In genomic region chr10:69573056-69573806, GRCh38 we compare ENCODE assay signal across 8 cellular contexts. TPM values are rescaled to one million over a fixed set of nuclear protein-coding genes. Genes with fewer than 3 reads are reported as not detected.
DNase-seq lines count a peak whose midpoint lies in the region; ATAC-seq lines count a peak whose summit lies in the region.

TSS of gene NEUROG3 (minus strand) at chr10:69573422. CDS start at chr10:69573043, 379 bp downstream.

- peak within 1 kb of the TSS; percentile 45 for H3K4me3 ChIP-seq in CD8-positive, alpha-beta memory T cell (ENCODE audit: low read length)

- H3K4me3 Mint-ChIP-seq in CD8-positive, alpha-beta memory T cell: peak within 1 kb of the TSS; percentile 78 to 86 (median 85)
- peak within 1 kb of the TSS; percentile 56 for H3K4me3 Mint-ChIP-seq in T-helper 2 cell treated with Interferon-gamma antibody and Interleukin-4, amounts not matched to agents 5 μg/mL and 100 μg/mL, for 36 hours

- H3K27me3 Mint-ChIP-seq in CD8-positive, alpha-beta memory T cell: peaks cover 70 to 84% of the 10 kb centered on the region in 2 donors
- H3K27me3 Mint-ChIP-seq in T-helper 2 cell treated with Interferon-gamma antibody and Interleukin-4, amounts not matched to agents 5 μg/mL and 100 μg/mL, for 36 hours (ENCODE audit: low read depth): peaks cover 83% of the 10 kb centered on the region

- H3K27ac Mint-ChIP-seq in CD8-positive, alpha-beta memory T cell: no peak within 1 kb of the TSS
- H3K27ac Mint-ChIP-seq in T-helper 2 cell treated with Interferon-gamma antibody and Interleukin-4, amounts not matched to agents 5 μg/mL and 100 μg/mL, for 36 hours: no peak within 1 kb of the TSS

- DNase-seq in CD8-positive, alpha-beta memory T cell: no peak
- DNase-seq in T-helper 2 cell treated with Interferon-gamma antibody and Interleukin-4, amounts not matched to agents 5 μg/mL and 100 μg/mL, for 36 hours (ENCODE audit: low spot score): no peak
- DNase-seq in left kidney (ENCODE audit: low read depth, low spot score) (peak; percentile 61), NCI-H2029 treated with DMSO at 0.1 percent for 48 hours (lab: John Stamatoyannopoulos, UW) (no peak)
- no peak for DNase-seq in stimulated activated CD4-positive, alpha-beta T cell treated with anti-CD3 and anti-CD28 coated beads, Interleukin-4, amount 100 ng/mL, for 4 hours

- CTCF ChIA-PET in CD8-positive, alpha-beta memory T cell (lab: Charles Lee): interaction anchor here (1.0 to 1.2 kb wide), 2 partner anchors 17 to 57 kb away, joined by 3 read pairs; no protein-coding TSS in a partner anchor

- peaks cover 0 to 3% (median 1%) of the 10 kb centered on the region in 5 donors for H3K9me3 Mint-ChIP-seq in CD8-positive, alpha-beta memory T cell
- no peaks in the 10 kb centered on the region for H3K9me3 Mint-ChIP-seq in T-helper 2 cell treated with Interferon-gamma antibody and Interleukin-4, amounts not matched to agents 5 μg/mL and 100 μg/mL, for 36 hours

- H3K9me3 ChIP-seq in CD8-positive, alpha-beta memory T cell (ENCODE audit: low read length): no peaks in the 10 kb centered on the region

- H3K4me1 Mint-ChIP-seq in CD8-positive, alpha-beta memory T cell: peaks cover 22 to 39% (median 24%) of the 10 kb centered on the region in 3 donors
- peaks cover 8% of the 10 kb centered on the region for H3K4me1 Mint-ChIP-seq in T-helper 2 cell treated with Interferon-gamma antibody and Interleukin-4, amounts not matched to agents 5 μg/mL and 100 μg/mL, for 36 hours (ENCODE audit: low read depth)

- peaks cover 20% of the 10 kb centered on the region for H3K4me1 ChIP-seq in CD8-positive, alpha-beta memory T cell (ENCODE audit: insufficient read depth, low read length)

- ATAC-seq in GM21576 (IDR thresholded peaks at IDR 0.05; ENCODE audit: unreplicated experiment) (peak; percentile 68), GM19455 (IDR thresholded peaks at IDR 0.05; ENCODE audit: unreplicated experiment) (no peak), GM21367 (IDR thresholded peaks at IDR 0.05; ENCODE audit: unreplicated experiment) (no peak)

- peaks cover 53% of the 10 kb centered on the region for H3K27me3 ChIP-seq in CD8-positive, alpha-beta memory T cell (ENCODE audit: insufficient read depth, low read length, poor library complexity, severe bottlenecking)

- peaks cover 0 to 1% (median 0%) of the 10 kb centered on the region in 3 donors for H3K36me3 Mint-ChIP-seq in CD8-positive, alpha-beta memory T cell
- no peaks in the 10 kb centered on the region for H3K36me3 Mint-ChIP-seq in T-helper 2 cell treated with Interferon-gamma antibody and Interleukin-4, amounts not matched to agents 5 μg/mL and 100 μg/mL, for 36 hours (ENCODE audit: low read depth)

- H3K36me3 ChIP-seq in CD8-positive, alpha-beta memory T cell (ENCODE audit: insufficient read depth, low read length): no peaks in the 10 kb centered on the region

- POLR2A ChIA-PET in CD8-positive, alpha-beta memory T cell (lab: Charles Lee): no interaction called here

- no peak within 1 kb of the TSS for H3K27ac ChIP-seq in CD8-positive, alpha-beta memory T cell (ENCODE audit: low read depth, low read length)

RNA-seq across cellular contexts. Expression of gene NEUROG3, which starts in this region (rescaled TPM):
- total RNA-seq in CD8-positive, alpha-beta memory T cell: not detected
- 0.15 TPM for polyA plus RNA-seq in CD8-positive, alpha-beta memory T cell
